In genomic region chr10:79470096-79470495, GRCh38 we compare ENCODE assay signal across 25 cellular contexts. TPM values are rescaled to one million over a fixed set of nuclear protein-coding genes. Genes with fewer than 3 reads are reported as not detected.
A peak's percentile ranks its signal among the peaks of the same experiment; 100 is the strongest.
DNase-seq lines count a peak whose midpoint lies in the region; ATAC-seq and TF ChIP-seq lines count a peak whose summit lies in the region.
"Had no signal": no experiment of that assay in that cellular context is flagged by ENCODE, and none has a peak within 500 bp of the region (broad histone marks: within the 10 kb centered on the region; RNA-seq: fewer than 3 reads in every experiment).

No MANE protein-coding gene starts in this region.

- H2BK120ac ChIP-seq in H9 (ENCODE audit: low read depth, low read length, poor library complexity, severe bottlenecking) (no peak overlapping the region), mesenchymal stem cell (ENCODE audit: low read depth, low read length) (no peak overlapping the region)

- H2AK5ac ChIP-seq in H9 (ENCODE audit: insufficient read length, low read length) = no peak overlapping the region
- no peak overlapping the region for H2AK5ac ChIP-seq in mesenchymal stem cell (ENCODE audit: low read length, severe bottlenecking)

- no peak overlapping the region for H3K4me3 ChIP-seq in mesenchymal stem cell (ENCODE audit: insufficient read depth in 1 of 2, low read depth in 1 of 2, low read length in 2 of 2)
- H3K4me3 ChIP-seq: A549; BLaER1 treated with 17β-estradiol and CSF1 and Interleukin-3, amounts not matched to agents 10 nM and 100 nM; GM12878 had no signal

- H3K9me3 ChIP-seq in H9 (ENCODE audit: control insufficient read depth, low read depth, low read length) (no peaks in the 10 kb centered on the region), mesenchymal stem cell (ENCODE audit: control insufficient read depth, low read length) (no peaks in the 10 kb centered on the region)
- H3K9me3 ChIP-seq: A549; BLaER1 treated with 17β-estradiol and CSF1 and Interleukin-3, amounts not matched to agents 10 nM and 100 nM had no signal

- no peak overlapping the region for H2BK5ac ChIP-seq in H9 (ENCODE audit: insufficient read length, low read length)
- H2BK5ac ChIP-seq in mesenchymal stem cell (ENCODE audit: low read depth, low read length, poor library complexity, severe bottlenecking) = no peak overlapping the region

- H3K14ac ChIP-seq in H9 (ENCODE audit: insufficient read depth, low read length) (peak overlapping the region; percentile 31; the same call in 1 of the 2 replicates), mesenchymal stem cell (ENCODE audit: low read length in 2 of 2) (no peak overlapping the region)

- H3K4me1 Mint-ChIP-seq in H9 = peaks cover 8 to 11% of the 10 kb centered on the region in 2 experiments
- H3K4me1 Mint-ChIP-seq in nephron = peaks cover 50% of the 10 kb centered on the region
- H3K4me1 Mint-ChIP-seq in activated CD8-positive, alpha-beta T cell treated with anti-CD3 and anti-CD28 coated beads, Interleukin-2, amount 10 ng/mL, durations not matched to agents 7 days and 5 days (ENCODE audit: low read depth) = no peaks in the 10 kb centered on the region
- H3K4me1 Mint-ChIP-seq: B cell; CD4-positive, CD25-positive, alpha-beta regulatory T cell; CD8-positive, alpha-beta memory T cell had no signal

- no peaks in the 10 kb centered on the region for H4K20me1 ChIP-seq in H9 (ENCODE audit: control insufficient read depth, insufficient read depth, insufficient read length)
- H4K20me1 ChIP-seq: BLaER1 treated with 17β-estradiol and CSF1 and Interleukin-3, amounts not matched to agents 10 nM and 100 nM had no signal

- H3K4me2 ChIP-seq in H9 (ENCODE audit: insufficient read depth, insufficient read length, low read length) (no peak overlapping the region), mesenchymal stem cell (ENCODE audit: low read length, poor library complexity, severe bottlenecking) (no peak overlapping the region)
- H3K4me2 ChIP-seq: A549; BLaER1 treated with 17β-estradiol and CSF1 and Interleukin-3, amounts not matched to agents 10 nM and 100 nM had no signal

- no peak overlapping the region for H3T11ph ChIP-seq in H9 (ENCODE audit: low read length)

- no peak for TF ChIP-seq CTCF in H9 (conservative IDR thresholded peaks at IDR 0.05)
- no peak for TF ChIP-seq CTCF in nephron (IDR thresholded peaks at IDR 0.05; ENCODE audit: unreplicated experiment in 3 of 3)

- H3K18ac ChIP-seq in H9 (ENCODE audit: insufficient read length, low read depth, low read length) = no peak overlapping the region
- no peak overlapping the region for H3K18ac ChIP-seq in mesenchymal stem cell (ENCODE audit: low read depth in 1 of 2, low read length in 2 of 2)

- H3K4ac ChIP-seq in H9 (ENCODE audit: low read depth, low read length) (no peak overlapping the region), mesenchymal stem cell (ENCODE audit: low read depth in 1 of 2, low read length in 2 of 2) (no peak overlapping the region)

- H3K79me1 ChIP-seq in H9 (ENCODE audit: insufficient read depth, low read depth, low read length, poor library complexity, severe bottlenecking) = no peaks in the 10 kb centered on the region
- H3K79me1 ChIP-seq in mesenchymal stem cell (replicated peaks; ENCODE audit: low read length, poor library complexity, severe bottlenecking) = no peaks in the 10 kb centered on the region

- H3K23ac ChIP-seq in H9 (ENCODE audit: insufficient read length, low read depth, low read length) (no peak overlapping the region), mesenchymal stem cell (ENCODE audit: low read length in 2 of 2) (no peak overlapping the region)

- H3K27me3 ChIP-seq in H9 (ENCODE audit: insufficient read depth, low read length) = no peaks in the 10 kb centered on the region
- no peaks in the 10 kb centered on the region for H3K27me3 ChIP-seq in mesenchymal stem cell (ENCODE audit: control insufficient read depth in 1 of 2, insufficient read depth in 1 of 2, low read length in 2 of 2)
- H3K27me3 ChIP-seq: BLaER1 treated with 17β-estradiol and CSF1 and Interleukin-3, amounts not matched to agents 10 nM and 100 nM had no signal

- no peak overlapping the region for H3K9ac ChIP-seq in H9 (ENCODE audit: extremely low read depth, insufficient read length, low read length)
- H3K9ac ChIP-seq in mesenchymal stem cell (ENCODE audit: low read length) = no peak overlapping the region
- H3K9ac ChIP-seq: BLaER1 treated with 17β-estradiol and CSF1 and Interleukin-3, amounts not matched to agents 10 nM and 100 nM had no signal

- no peak overlapping the region for H4K91ac ChIP-seq in H9 (ENCODE audit: insufficient read length, low read depth, low read length)
- H4K91ac ChIP-seq in mesenchymal stem cell (ENCODE audit: low read length) = peak overlapping the region; percentile 37

- H4K8ac ChIP-seq in H9 (replicated peaks; ENCODE audit: insufficient read length, low read depth, low read length) (no peak overlapping the region), mesenchymal stem cell (ENCODE audit: low read length) (no peak overlapping the region)

- H3K27me3 Mint-ChIP-seq in H9 (ENCODE audit: low read depth) = peaks cover 9% of the 10 kb centered on the region
- H3K27me3 Mint-ChIP-seq in nephron (ENCODE audit: low read depth) = peaks cover 15% of the 10 kb centered on the region
- peaks cover 16% of the 10 kb centered on the region for H3K27me3 Mint-ChIP-seq in activated CD8-positive, alpha-beta T cell treated with anti-CD3 and anti-CD28 coated beads, Interleukin-2, amount 10 ng/mL, durations not matched to agents 7 days and 5 days (ENCODE audit: low read depth)

- H3K36me3 ChIP-seq in mesenchymal stem cell (ENCODE audit: control insufficient read depth in 1 of 2, insufficient read depth in 2 of 2, low read depth in 1 of 2, low read length in 2 of 2) = no peaks in the 10 kb centered on the region
- H3K36me3 ChIP-seq: BLaER1 treated with 17β-estradiol and CSF1 and Interleukin-3, amounts not matched to agents 10 nM and 100 nM had no signal

- POLR2A ChIA-PET in activated CD8-positive, alpha-beta T cell treated with anti-CD3 and anti-CD28 coated beads, Interleukin-2, amount 10 ng/mL, durations not matched to agents 7 days and 5 days (lab: Charles Lee) = no interaction called here

- H4K5ac ChIP-seq in H9 (ENCODE audit: insufficient read length, low read depth, low read length) = no peak overlapping the region

- no CpG with 5 or more reads among the region's 8 CpGs for WGBS in H9 (ENCODE audit: extremely low coverage, insufficient read length, low lambda C conversion rate)
- WGBS in mesenchymal stem cell = 90% methylated on average over 4 of the region's 8 CpGs

- DNase-seq in H9 (peak; percentile 15), mesenchymal stem cell (no peak), sciatic nerve (ENCODE audit: low spot score) (peak; percentile 19), retina (no peak), cortex of kidney (lab: John Stamatoyannopoulos, UW) (no peak)
- no peak for DNase-seq in activated CD8-positive, alpha-beta T cell treated with anti-CD3 and anti-CD28 coated beads, Interleukin-2, amount 10 ng/mL, durations not matched to agents 7 days and 5 days
- DNase-seq: AML-193; CD4-positive, alpha-beta memory T cell; CD4-positive, CD25-positive, alpha-beta regulatory T cell; CD8-positive, alpha-beta memory T cell; COR-L47; DMS 273 treated with DMSO at 0.1 percent for 48 hours; DMS153; DMS53; DMS79; DND-41; EL; GDM1 had no signal

- H3K4me3 Mint-ChIP-seq in H9 (no peak overlapping the region), nephron (no peak overlapping the region)
- H3K4me3 Mint-ChIP-seq in activated CD8-positive, alpha-beta T cell treated with anti-CD3 and anti-CD28 coated beads, Interleukin-2, amount 10 ng/mL, durations not matched to agents 7 days and 5 days = no peak overlapping the region
- H3K4me3 Mint-ChIP-seq: B cell; CD4-positive, alpha-beta memory T cell; CD4-positive, CD25-positive, alpha-beta regulatory T cell; CD8-positive, alpha-beta memory T cell had no signal

- no peaks in the 10 kb centered on the region for H3K23me2 ChIP-seq in H9 (ENCODE audit: insufficient read length, low read depth, low read length, poor library complexity, severe bottlenecking)

- no peaks in the 10 kb centered on the region for H3K36me3 Mint-ChIP-seq in H9 (ENCODE audit: insufficient read depth in 1 of 3, low read depth in 3 of 3)
- no peaks in the 10 kb centered on the region for H3K36me3 Mint-ChIP-seq in nephron (ENCODE audit: low read depth)
- H3K36me3 Mint-ChIP-seq in activated CD8-positive, alpha-beta T cell treated with anti-CD3 and anti-CD28 coated beads, Interleukin-2, amount 10 ng/mL, durations not matched to agents 7 days and 5 days (ENCODE audit: low read depth) = no peaks in the 10 kb centered on the region
- H3K36me3 Mint-ChIP-seq: CD4-positive, alpha-beta memory T cell; CD4-positive, CD25-positive, alpha-beta regulatory T cell; CD8-positive, alpha-beta memory T cell had no signal

- no peak for ATAC-seq in sciatic nerve
- ATAC-seq in activated CD8-positive, alpha-beta T cell treated with anti-CD3 and anti-CD28 coated beads, Interleukin-2, amount 10 ng/mL, durations not matched to agents 7 days and 5 days = no peak
- ATAC-seq: A549, GM12878 had no signal

- H3K79me2 ChIP-seq in H9 (ENCODE audit: insufficient read depth, low read length) = no peaks in the 10 kb centered on the region

- intact Hi-C loops in sciatic nerve (cut with DNase I) = no loop called here

- CTCF ChIA-PET in activated CD8-positive, alpha-beta T cell treated with anti-CD3 and anti-CD28 coated beads, Interleukin-2, amount 10 ng/mL, durations not matched to agents 7 days and 5 days (lab: Charles Lee) = interaction anchor here (1.9 to 3.5 kb wide), 2 partner anchors 9 to 96 kb away, joined by 4 to 38 read pairs; no protein-coding TSS in a partner anchor

- H2BK20ac ChIP-seq in H9 (ENCODE audit: low read depth, low read length, poor library complexity, severe bottlenecking) = no peak overlapping the region

- H3K9me3 Mint-ChIP-seq in H9 = no peaks in the 10 kb centered on the region
- H3K9me3 Mint-ChIP-seq in nephron = no peaks in the 10 kb centered on the region
- no peaks in the 10 kb centered on the region for H3K9me3 Mint-ChIP-seq in activated CD8-positive, alpha-beta T cell treated with anti-CD3 and anti-CD28 coated beads, Interleukin-2, amount 10 ng/mL, durations not matched to agents 7 days and 5 days (ENCODE audit: insufficient read depth)
- H3K9me3 Mint-ChIP-seq: CD4-positive, alpha-beta memory T cell; CD4-positive, CD25-positive, alpha-beta regulatory T cell; CD8-positive, alpha-beta memory T cell had no signal

- H3K27ac ChIP-seq in H9 (ENCODE audit: insufficient read length, low read depth, low read length) = no peak overlapping the region
- H3K27ac ChIP-seq in mesenchymal stem cell (ENCODE audit: low read length, poor library complexity, severe bottlenecking) = no peak overlapping the region
- H3K27ac ChIP-seq: 22Rv1, A549, C4-2B had no signal

- no peak overlapping the region for H3K56ac ChIP-seq in H9 (ENCODE audit: insufficient read length, low read depth, low read length)

- H2BK12ac ChIP-seq in H9 (ENCODE audit: insufficient read length, low read depth, low read length) (no peak overlapping the region), mesenchymal stem cell (ENCODE audit: low read length in 2 of 2) (no peak overlapping the region)

- no peak overlapping the region for H2BK15ac ChIP-seq in H9 (ENCODE audit: low read depth, low read length)
- H2BK15ac ChIP-seq in mesenchymal stem cell (ENCODE audit: low read depth, poor library complexity, severe bottlenecking) = no peak overlapping the region

- H2AFZ ChIP-seq in H9 (ENCODE audit: low read length) (no peak overlapping the region), mesenchymal stem cell (ENCODE audit: low read depth, low read length) (peak overlapping the region; percentile 29)

- H3K27ac Mint-ChIP-seq in H9 (no peak overlapping the region), nephron (peak overlapping the region in 2 of 3 experiments; percentile 6 to 53)
- H3K27ac Mint-ChIP-seq in activated CD8-positive, alpha-beta T cell treated with anti-CD3 and anti-CD28 coated beads, Interleukin-2, amount 10 ng/mL, durations not matched to agents 7 days and 5 days = no peak overlapping the region
- H3K27ac Mint-ChIP-seq: B cell; CD4-positive, CD25-positive, alpha-beta regulatory T cell; CD8-positive, alpha-beta memory T cell had no signal

- H3K4me1 ChIP-seq in H9 (ENCODE audit: insufficient read depth, low read length) = no peaks in the 10 kb centered on the region
- H3K4me1 ChIP-seq in mesenchymal stem cell (ENCODE audit: control insufficient read depth, insufficient read depth, low read depth, low read length) = no peaks in the 10 kb centered on the region
- H3K4me1 ChIP-seq: A549 had no signal

RNA-seq across cellular contexts. Expression of gene ZCCHC24, which starts 24.7 kb away (rescaled TPM):
- total RNA-seq in H9 (2021) = 3.5 and 3.8 TPM in 2 replicates
- polyA plus RNA-seq in mesenchymal stem cell (2013, experiment 1 of 2) = 47.4 TPM
- polyA plus RNA-seq in mesenchymal stem cell (2013, experiment 2 of 2) = 49.0 TPM
- 150 TPM for total RNA-seq in sciatic nerve
- total RNA-seq in activated CD8-positive, alpha-beta T cell treated with anti-CD3 and anti-CD28 coated beads, Interleukin-2, amount 10 ng/mL, durations not matched to agents 7 days and 5 days = 1 to 10 TPM; 1.7 to 1.8 TPM

RNA-seq across cellular contexts. Expression of gene EIF5AL1, which starts 42.2 kb away (rescaled TPM):
- 0.35 and 0.39 TPM in 2 replicates for total RNA-seq in H9 (2021)
- 0.57 TPM for polyA plus RNA-seq in mesenchymal stem cell (2013, experiment 1 of 2)
- 0.70 TPM for polyA plus RNA-seq in mesenchymal stem cell (2013, experiment 2 of 2)
- total RNA-seq in sciatic nerve = 0.09 TPM
- under 1 TPM; 0.53 to 0.83 TPM for total RNA-seq in activated CD8-positive, alpha-beta T cell treated with anti-CD3 and anti-CD28 coated beads, Interleukin-2, amount 10 ng/mL, durations not matched to agents 7 days and 5 days
- total RNA-seq: CD4-positive, CD25-positive, alpha-beta regulatory T cell had no signal

Comparison
In these comparisons a context has a peak if more than half of its experiments do, and no peak if none do; other contexts are left out.
1. DNase-seq: peak in H9 (single experiment) and sciatic nerve (single experiment); none in mesenchymal stem cell (single experiment), retina (single experiment), cortex of kidney (single experiment) and activated CD8-positive, alpha-beta T cell treated with anti-CD3 and anti-CD28 coated beads, Interleukin-2, amount 10 ng/mL, durations not matched to agents 7 days and 5 days (single experiment).
2. H3K27ac Mint-ChIP-seq: peak in nephron (2 of 3); none in H9 (0 of 3) and activated CD8-positive, alpha-beta T cell treated with anti-CD3 and anti-CD28 coated beads, Interleukin-2, amount 10 ng/mL, durations not matched to agents 7 days and 5 days (single experiment).
3. RNA of gene ZCCHC24, which starts 24.7 kb away (total RNA-seq): 150 TPM in sciatic nerve (single experiment); 3.5 to 3.8 TPM in H9 and 1.7 to 1.8 TPM in activated CD8-positive, alpha-beta T cell treated with anti-CD3 and anti-CD28 coated beads, Interleukin-2, amount 10 ng/mL, durations not matched to agents 7 days and 5 days; every median in the first group is over 10 times any median in the second.